ENCODE assay signal across 35 cellular contexts in the genomic region with DNA sequence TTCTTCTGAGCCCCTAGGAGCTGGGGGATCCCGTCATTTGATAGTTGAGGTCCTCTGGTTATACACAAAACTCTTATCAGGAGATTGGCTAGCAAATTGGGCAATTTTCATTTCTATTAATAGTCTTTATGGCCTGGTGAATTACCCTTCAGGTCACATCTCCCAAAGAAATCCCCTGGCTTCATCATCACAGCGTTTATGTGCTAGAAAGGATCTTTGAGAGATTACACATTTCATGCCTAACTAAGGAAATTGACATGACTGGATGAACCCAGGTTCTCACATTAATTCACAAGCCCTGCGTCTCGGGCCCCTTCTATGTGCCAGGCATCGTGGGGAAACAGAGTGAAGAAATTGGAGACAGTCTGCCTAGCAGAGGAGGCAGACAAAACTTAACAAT.
"Had no signal": no experiment of that assay in that cellular context is flagged by ENCODE, and none has a peak within 500 bp of the region (broad histone marks: within the 10 kb centered on the region; RNA-seq: fewer than 3 reads in every experiment).

No MANE protein-coding gene starts in this region.

- H3K36me3 Mint-ChIP-seq: activated naive CD4-positive, alpha-beta T cell treated with anti-CD3 and anti-CD28 coated beads, Interleukin-2, amount 10 ng/mL, durations not matched to agents 7 days and 5 days; activated naive CD4-positive, alpha-beta T cell treated with anti-CD3 and anti-CD28 coated beads, Interleukin-2, amount 50 U/mL, for 24 hours; activated naive CD8-positive, alpha-beta T cell; activated naive CD8-positive, alpha-beta T cell treated with anti-CD3 and anti-CD28 coated beads, Interleukin-2, amount 10 ng/mL, durations not matched to agents 7 days and 5 days had no signal

- H3K9me3 Mint-ChIP-seq: activated B cell treated with CpG ODN at 0.5 μM for 24 hours; activated naive CD4-positive, alpha-beta T cell treated with anti-CD3 and anti-CD28 coated beads, Interleukin-2, amount 10 ng/mL, durations not matched to agents 7 days and 5 days; activated naive CD4-positive, alpha-beta T cell treated with anti-CD3 and anti-CD28 coated beads, Interleukin-2, amount 50 U/mL, for 24 hours; activated naive CD8-positive, alpha-beta T cell treated with anti-CD3 and anti-CD28 coated beads, Interleukin-2, amount 10 ng/mL, durations not matched to agents 7 days and 5 days; activated naive CD8-positive, alpha-beta T cell treated with anti-CD3 and anti-CD28 coated beads, Interleukin-2, amount 50 U/mL, for 24 hours; activated T-cell treated with anti-CD3 and anti-CD28 coated beads, Interleukin-2, amount 50 U/mL, for 24 hours; activated T-helper 2 cell treated with anti-CD3 and anti-CD28 coated beads, Interferon-gamma antibody, Interleukin-2, Interleukin-4, amounts not matched to agents 10 μg/mL and 5 μg/mL and 100 μg/mL, durations not matched to agents 14 hours and 24 hours and 36 hours; T-helper 1 cell treated with Interleukin-12 subunit alpha and Interleukin-12 subunit beta and Interleukin-4 antibody, amounts not matched to agents 30 μg/mL and 1 μg/mL, for 36 hours; T-helper 2 cell treated with Interferon-gamma antibody and Interleukin-4, amounts not matched to agents 5 μg/mL and 100 μg/mL, for 36 hours had no signal

- ATAC-seq: activated CD8-positive, alpha-beta memory T cell treated with anti-CD3 and anti-CD28 coated beads, Interleukin-2, amount 10 ng/mL, durations not matched to agents 7 days and 5 days; activated CD8-positive, alpha-beta T cell treated with anti-CD3 and anti-CD28 coated beads, Interleukin-2, amount 10 ng/mL, durations not matched to agents 7 days and 5 days; activated naive CD8-positive, alpha-beta T cell treated with anti-CD3 and anti-CD28 coated beads, Interleukin-2, amount 50 U/mL, for 24 hours; body of pancreas had no signal

- H3K4me1 Mint-ChIP-seq: activated naive CD4-positive, alpha-beta T cell treated with anti-CD3 and anti-CD28 coated beads, Interleukin-2, amount 10 ng/mL, durations not matched to agents 7 days and 5 days; activated naive CD4-positive, alpha-beta T cell treated with anti-CD3 and anti-CD28 coated beads, Interleukin-2, amount 50 U/mL, for 24 hours; activated naive CD8-positive, alpha-beta T cell treated with anti-CD3 and anti-CD28 coated beads, Interleukin-2, amount 10 ng/mL, durations not matched to agents 7 days and 5 days had no signal

- H3K27me3 Mint-ChIP-seq: activated naive CD4-positive, alpha-beta T cell treated with anti-CD3 and anti-CD28 coated beads, Interleukin-2, amount 10 ng/mL, durations not matched to agents 7 days and 5 days; activated naive CD8-positive, alpha-beta T cell had no signal

- H3K9me3 ChIP-seq: body of pancreas, breast epithelium had no signal

- H3K4me3 ChIP-seq: body of pancreas, breast epithelium had no signal

- DNase-seq: activated B cell treated with CpG ODN at 0.5 μM for 24 hours; activated CD4-positive, alpha-beta memory T cell treated with anti-CD3 and anti-CD28 coated beads, Interleukin-2, amount 10 ng/mL, durations not matched to agents 7 days and 5 days; activated CD4-positive, alpha-beta T cell treated with anti-CD3 and anti-CD28 coated beads for 4 hours; activated CD4-positive, alpha-beta T cell treated with anti-CD3 and anti-CD28 coated beads, Interleukin-2, amount 10 ng/mL, durations not matched to agents 24 days and 14 days; activated CD4-positive, alpha-beta T cell treated with anti-CD3 and anti-CD28 coated beads, Interleukin-2, amount 50 U/mL, for 1 hour; activated CD4-positive, alpha-beta T cell treated with anti-CD3 and anti-CD28 coated beads, Interleukin-2, amount 50 U/mL, for 48 hours; activated CD4-positive, CD25-positive, alpha-beta regulatory T cell treated with anti-CD3 and anti-CD28 coated beads, Interleukin-2, amount 50 U/mL, for 72 hours; activated CD8-positive, alpha-beta memory T cell treated with anti-CD3 and anti-CD28 coated beads for 24 hours; activated CD8-positive, alpha-beta memory T cell treated with anti-CD3 and anti-CD28 coated beads, Interleukin-2, amount 10 ng/mL, durations not matched to agents 7 days and 5 days; activated CD8-positive, alpha-beta memory T cell treated with anti-CD3 and anti-CD28 coated beads, Interleukin-2, amount 50 U/mL, for 48 hours; activated CD8-positive, alpha-beta T cell treated with anti-CD3 and anti-CD28 coated beads, Interleukin-2, amount 10 ng/mL, durations not matched to agents 7 days and 5 days; activated effector memory CD4-positive, alpha-beta T cell treated with Interleukin-2 at 50 U/mL for 16 hours; activated gamma-delta T cell; activated naive CD4-positive, alpha-beta T cell treated with anti-CD3 and anti-CD28 coated beads, Interleukin-2, amount 10 ng/mL, durations not matched to agents 7 days and 5 days; activated naive CD4-positive, alpha-beta T cell treated with Interleukin-2 at 50 U/mL for 16 hours; activated naive CD8-positive, alpha-beta T cell treated with anti-CD3 and anti-CD28 coated beads, Interleukin-2, amount 10 ng/mL, durations not matched to agents 7 days and 5 days; activated naive CD8-positive, alpha-beta T cell treated with anti-CD3 and anti-CD28 coated beads, Interleukin-2, amount 50 U/mL, for 24 hours; activated T-cell treated with anti-CD3 and anti-CD28 coated beads, Interleukin-2, amount 50 U/mL, for 24 hours; activated T-cell treated with anti-CD3 and anti-CD28 coated beads, Interleukin-2, amount 50 U/mL, for 48 hours; amniotic stem cell; aorta; body of pancreas; brain microvascular endothelial cell; central memory CD4-positive, alpha-beta T cell; T-helper 2 cell; T-helper 9 cell had no signal

- H3K36me3 ChIP-seq: brain microvascular endothelial cell, breast epithelium had no signal

- H3K4me1 ChIP-seq: body of pancreas, breast epithelium had no signal

- H3K27ac Mint-ChIP-seq: activated B cell treated with CpG ODN at 0.5 μM for 24 hours; activated CD4-positive, alpha-beta memory T cell treated with anti-CD3 and anti-CD28 coated beads, Interleukin-2, amount 10 ng/mL, durations not matched to agents 7 days and 5 days; activated CD4-positive, alpha-beta T cell treated with anti-CD3 and anti-CD28 coated beads, Interleukin-2, amount 10 ng/mL, durations not matched to agents 24 days and 14 days; activated CD8-positive, alpha-beta memory T cell treated with anti-CD3 and anti-CD28 coated beads, Interleukin-2, amount 10 ng/mL, durations not matched to agents 7 days and 5 days; activated CD8-positive, alpha-beta T cell treated with anti-CD3 and anti-CD28 coated beads, Interleukin-2, amount 10 ng/mL, durations not matched to agents 7 days and 5 days; activated naive CD4-positive, alpha-beta T cell treated with anti-CD3 and anti-CD28 coated beads, Interleukin-2, amount 10 ng/mL, durations not matched to agents 7 days and 5 days; activated naive CD4-positive, alpha-beta T cell treated with anti-CD3 and anti-CD28 coated beads, Interleukin-2, amount 50 U/mL, for 24 hours; activated naive CD8-positive, alpha-beta T cell; activated naive CD8-positive, alpha-beta T cell treated with anti-CD3 and anti-CD28 coated beads, Interleukin-2, amount 10 ng/mL, durations not matched to agents 7 days and 5 days; activated naive CD8-positive, alpha-beta T cell treated with anti-CD3 and anti-CD28 coated beads, Interleukin-2, amount 50 U/mL, for 24 hours; activated T-cell treated with anti-CD3 and anti-CD28 coated beads, Interleukin-2, amount 50 U/mL, for 24 hours; activated T-helper 2 cell treated with anti-CD3 and anti-CD28 coated beads, Interferon-gamma antibody, Interleukin-2, Interleukin-4, amounts not matched to agents 10 μg/mL and 5 μg/mL and 100 μg/mL, durations not matched to agents 14 hours and 24 hours and 36 hours; T-helper 1 cell treated with Interleukin-12 subunit alpha and Interleukin-12 subunit beta and Interleukin-4 antibody, amounts not matched to agents 30 μg/mL and 1 μg/mL, for 36 hours; T-helper 2 cell treated with Interferon-gamma antibody and Interleukin-4, amounts not matched to agents 5 μg/mL and 100 μg/mL, for 36 hours had no signal

- H3K27me3 ChIP-seq: body of pancreas, brain microvascular endothelial cell, breast epithelium had no signal

- H3K4me3 Mint-ChIP-seq: activated B cell treated with CpG ODN at 0.5 μM for 24 hours; activated CD4-positive, alpha-beta memory T cell treated with anti-CD3 and anti-CD28 coated beads, Interleukin-2, amount 10 ng/mL, durations not matched to agents 7 days and 5 days; activated CD4-positive, alpha-beta T cell treated with anti-CD3 and anti-CD28 coated beads, Interleukin-2, amount 10 ng/mL, durations not matched to agents 24 days and 14 days; activated CD8-positive, alpha-beta memory T cell treated with anti-CD3 and anti-CD28 coated beads, Interleukin-2, amount 10 ng/mL, durations not matched to agents 7 days and 5 days; activated CD8-positive, alpha-beta T cell treated with anti-CD3 and anti-CD28 coated beads, Interleukin-2, amount 10 ng/mL, durations not matched to agents 7 days and 5 days; activated naive CD4-positive, alpha-beta T cell treated with anti-CD3 and anti-CD28 coated beads, Interleukin-2, amount 10 ng/mL, durations not matched to agents 7 days and 5 days; activated naive CD4-positive, alpha-beta T cell treated with anti-CD3 and anti-CD28 coated beads, Interleukin-2, amount 50 U/mL, for 24 hours; activated naive CD8-positive, alpha-beta T cell; activated naive CD8-positive, alpha-beta T cell treated with anti-CD3 and anti-CD28 coated beads, Interleukin-2, amount 10 ng/mL, durations not matched to agents 7 days and 5 days; activated naive CD8-positive, alpha-beta T cell treated with anti-CD3 and anti-CD28 coated beads, Interleukin-2, amount 50 U/mL, for 24 hours; activated T-cell treated with anti-CD3 and anti-CD28 coated beads, Interleukin-2, amount 50 U/mL, for 24 hours; T-helper 1 cell treated with Interleukin-12 subunit alpha and Interleukin-12 subunit beta and Interleukin-4 antibody, amounts not matched to agents 30 μg/mL and 1 μg/mL, for 36 hours; T-helper 2 cell treated with Interferon-gamma antibody and Interleukin-4, amounts not matched to agents 5 μg/mL and 100 μg/mL, for 36 hours had no signal

- H3K27ac ChIP-seq: body of pancreas, brain microvascular endothelial cell, breast epithelium, VCaP had no signal

- FAIRE-seq: colon, TTC549 had no signal
